17 cellular contexts compared by ENCODE assay signal in genomic region chr15:66898656-66899402, GRCh38.
"Had no signal": no experiment of that assay in that cellular context is flagged by ENCODE, and none has a peak within 500 bp of the region (broad histone marks: within the 10 kb centered on the region; RNA-seq: fewer than 3 reads in every experiment).

No MANE protein-coding gene starts in this region.

- H3K27ac Mint-ChIP-seq: activated CD4-positive, alpha-beta T cell treated with anti-CD3 and anti-CD28 coated beads, Interleukin-2, amount 10 ng/mL, durations not matched to agents 7 days and 5 days; activated T-helper 2 cell treated with anti-CD3 and anti-CD28 coated beads, Interferon-gamma antibody, Interleukin-2, Interleukin-4, amounts not matched to agents 10 μg/mL and 5 μg/mL and 100 μg/mL, durations not matched to agents 14 hours and 24 hours and 36 hours; effector memory CD8-positive, alpha-beta T cell; natural killer cell; stimulated activated naive B cell treated with anti-CD40 and anti-IgM and Interleukin-4, amounts not matched to agents 10 μg/mL and 1 μg/mL and 100 μg/mL, for 72 hours; T-helper 17 cell had no signal

- H3K4me3 Mint-ChIP-seq: activated CD4-positive, alpha-beta T cell treated with anti-CD3 and anti-CD28 coated beads, Interleukin-2, amount 10 ng/mL, durations not matched to agents 7 days and 5 days; central memory CD8-positive, alpha-beta T cell; effector memory CD8-positive, alpha-beta T cell; natural killer cell; stimulated activated naive B cell treated with anti-CD40 and anti-IgM and Interleukin-4, amounts not matched to agents 10 μg/mL and 1 μg/mL and 100 μg/mL, for 72 hours; T-helper 17 cell had no signal

- H3K27me3 ChIP-seq: body of pancreas, upper lobe of left lung had no signal

- H3K4me3 ChIP-seq: body of pancreas, lung, mucosa of descending colon, upper lobe of left lung had no signal

- H3K36me3 Mint-ChIP-seq: activated naive CD4-positive, alpha-beta T cell treated with anti-CD3 and anti-CD28 coated beads, Interleukin-2, amount 50 U/mL, for 72 hours; stimulated activated naive B cell treated with anti-CD40 and anti-IgM and Interleukin-4, amounts not matched to agents 10 μg/mL and 1 μg/mL and 100 μg/mL, for 72 hours had no signal

- H3K9me3 Mint-ChIP-seq: activated CD4-positive, alpha-beta T cell treated with anti-CD3 and anti-CD28 coated beads, Interleukin-2, amount 10 ng/mL, durations not matched to agents 7 days and 5 days; activated T-helper 2 cell treated with anti-CD3 and anti-CD28 coated beads, Interferon-gamma antibody, Interleukin-2, Interleukin-4, amounts not matched to agents 10 μg/mL and 5 μg/mL and 100 μg/mL, durations not matched to agents 14 hours and 24 hours and 36 hours; central memory CD8-positive, alpha-beta T cell; effector memory CD8-positive, alpha-beta T cell; natural killer cell had no signal

- H3K36me3 ChIP-seq: upper lobe of left lung had no signal

- H3K9me3 ChIP-seq: body of pancreas, mucosa of descending colon, upper lobe of left lung had no signal

- DNase-seq: activated CD4-positive, alpha-beta T cell treated with anti-CD3 and anti-CD28 coated beads, Interleukin-2, amount 10 ng/mL, durations not matched to agents 7 days and 5 days; activated CD4-positive, CD25-positive, alpha-beta regulatory T cell; amniotic stem cell; effector memory CD8-positive, alpha-beta T cell; hippocampal formation; left colon; mucosa of descending colon; natural killer cell; stimulated activated CD4-positive, alpha-beta T cell treated with anti-CD3 and anti-CD28 coated beads, Interleukin-2, amount 100 ng/mL, for 24 hours; stimulated activated naive B cell treated with anti-CD40 and anti-IgM and Interleukin-4, amounts not matched to agents 10 μg/mL and 1 μg/mL and 100 μg/mL, for 72 hours; T-helper 17 cell; upper lobe of left lung had no signal

- H3K27ac ChIP-seq: body of pancreas, upper lobe of left lung had no signal
